ENCODE assay signal across 1 cellular context in the genomic region with DNA sequence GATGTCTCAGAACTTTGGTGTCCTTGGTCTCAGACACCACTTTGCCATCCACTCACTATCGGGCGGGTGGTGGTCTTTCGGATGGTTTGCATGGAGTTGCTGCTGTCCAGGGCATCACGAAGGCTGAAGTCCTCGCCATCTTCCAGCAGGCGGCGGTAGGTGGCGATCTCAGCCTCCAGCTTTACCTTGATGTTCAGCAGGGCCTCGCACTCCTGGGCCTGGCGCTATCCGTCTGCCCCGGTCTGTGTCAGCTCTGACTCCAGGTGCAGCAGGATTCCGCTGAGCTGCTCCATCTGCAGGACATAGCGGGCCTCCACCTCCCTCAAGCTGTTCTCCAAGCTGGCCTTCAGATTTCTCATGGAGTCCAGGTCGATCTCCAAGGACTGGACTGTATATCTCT.
TF ChIP-seq lines count a peak whose summit lies in the region.

No MANE protein-coding gene starts in this region.

TF ChIP-seq in HepG2, 621 proteins besides CTCF, POLR2A, EP300 and RAD21:
- TF ChIP-seq, protein P1, sequence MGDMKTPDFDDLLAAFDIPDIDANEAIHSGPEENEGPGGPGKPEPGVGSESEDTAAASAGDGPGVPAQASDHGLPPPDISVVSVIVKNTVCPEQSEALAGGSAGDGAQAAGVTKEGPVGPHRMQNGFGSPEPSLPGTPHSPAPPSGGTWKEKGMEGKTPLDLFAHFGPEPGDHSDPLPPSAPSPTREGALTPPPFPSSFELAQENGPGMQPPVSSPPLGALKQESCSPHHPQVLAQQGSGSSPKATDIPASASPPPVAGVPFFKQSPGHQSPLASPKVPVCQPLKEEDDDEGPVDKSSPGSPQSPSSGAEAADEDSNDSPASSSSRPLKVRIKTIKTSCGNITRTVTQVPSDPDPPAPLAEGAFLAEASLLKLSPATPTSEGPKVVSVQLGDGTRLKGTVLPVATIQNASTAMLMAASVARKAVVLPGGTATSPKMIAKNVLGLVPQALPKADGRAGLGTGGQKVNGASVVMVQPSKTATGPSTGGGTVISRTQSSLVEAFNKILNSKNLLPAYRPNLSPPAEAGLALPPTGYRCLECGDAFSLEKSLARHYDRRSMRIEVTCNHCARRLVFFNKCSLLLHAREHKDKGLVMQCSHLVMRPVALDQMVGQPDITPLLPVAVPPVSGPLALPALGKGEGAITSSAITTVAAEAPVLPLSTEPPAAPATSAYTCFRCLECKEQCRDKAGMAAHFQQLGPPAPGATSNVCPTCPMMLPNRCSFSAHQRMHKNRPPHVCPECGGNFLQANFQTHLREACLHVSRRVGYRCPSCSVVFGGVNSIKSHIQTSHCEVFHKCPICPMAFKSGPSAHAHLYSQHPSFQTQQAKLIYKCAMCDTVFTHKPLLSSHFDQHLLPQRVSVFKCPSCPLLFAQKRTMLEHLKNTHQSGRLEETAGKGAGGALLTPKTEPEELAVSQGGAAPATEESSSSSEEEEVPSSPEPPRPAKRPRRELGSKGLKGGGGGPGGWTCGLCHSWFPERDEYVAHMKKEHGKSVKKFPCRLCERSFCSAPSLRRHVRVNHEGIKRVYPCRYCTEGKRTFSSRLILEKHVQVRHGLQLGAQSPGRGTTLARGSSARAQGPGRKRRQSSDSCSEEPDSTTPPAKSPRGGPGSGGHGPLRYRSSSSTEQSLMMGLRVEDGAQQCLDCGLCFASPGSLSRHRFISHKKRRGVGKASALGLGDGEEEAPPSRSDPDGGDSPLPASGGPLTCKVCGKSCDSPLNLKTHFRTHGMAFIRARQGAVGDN (CRISPR knock-in tag; IDR thresholded peaks at IDR 0.05): 0 out of 2 replicates have a peak, but pooled peaks have one; percentile 13
- TF ChIP-seq, protein P2, sequence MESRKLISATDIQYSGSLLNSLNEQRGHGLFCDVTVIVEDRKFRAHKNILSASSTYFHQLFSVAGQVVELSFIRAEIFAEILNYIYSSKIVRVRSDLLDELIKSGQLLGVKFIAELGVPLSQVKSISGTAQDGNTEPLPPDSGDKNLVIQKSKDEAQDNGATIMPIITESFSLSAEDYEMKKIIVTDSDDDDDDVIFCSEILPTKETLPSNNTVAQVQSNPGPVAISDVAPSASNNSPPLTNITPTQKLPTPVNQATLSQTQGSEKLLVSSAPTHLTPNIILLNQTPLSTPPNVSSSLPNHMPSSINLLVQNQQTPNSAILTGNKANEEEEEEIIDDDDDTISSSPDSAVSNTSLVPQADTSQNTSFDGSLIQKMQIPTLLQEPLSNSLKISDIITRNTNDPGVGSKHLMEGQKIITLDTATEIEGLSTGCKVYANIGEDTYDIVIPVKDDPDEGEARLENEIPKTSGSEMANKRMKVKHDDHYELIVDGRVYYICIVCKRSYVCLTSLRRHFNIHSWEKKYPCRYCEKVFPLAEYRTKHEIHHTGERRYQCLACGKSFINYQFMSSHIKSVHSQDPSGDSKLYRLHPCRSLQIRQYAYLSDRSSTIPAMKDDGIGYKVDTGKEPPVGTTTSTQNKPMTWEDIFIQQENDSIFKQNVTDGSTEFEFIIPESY (CRISPR knock-in tag; IDR thresholded peaks at IDR 0.05): peak; percentile 93
- TF ChIP-seq ZFP36L1 (CRISPR knock-in tag; IDR thresholded peaks at IDR 0.05) (no peak), STAG1 (CRISPR knock-in tag; IDR thresholded peaks at IDR 0.05) (peak; percentile 32; the same call in 1 of the 2 replicates), ZMAT3 (CRISPR knock-in tag; conservative IDR thresholded peaks at IDR 0.05) (no peak)
